ENCODE assay signal across 28 cellular contexts in the genomic region with DNA sequence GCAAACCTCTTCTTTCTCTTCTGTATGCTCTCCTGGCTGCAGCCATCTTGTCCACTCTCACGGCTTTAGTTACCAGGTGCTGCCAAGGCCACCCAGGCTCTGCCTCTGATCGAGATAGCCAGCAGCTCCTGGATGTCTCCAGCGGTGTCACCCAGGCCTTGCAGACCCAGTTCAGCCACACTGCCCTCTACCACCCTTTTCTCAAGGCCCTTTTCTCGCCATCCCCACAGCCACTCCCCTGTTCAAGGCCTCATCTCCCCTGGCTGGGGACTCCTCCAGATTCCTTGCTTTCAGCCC. TPM values are rescaled to one million over a fixed set of nuclear protein-coding genes. Genes with fewer than 3 reads are reported as not detected.
DNase-seq lines count a peak whose midpoint lies in the region; ATAC-seq, FAIRE-seq and TF ChIP-seq lines count a peak whose summit lies in the region.
"Had no signal": no experiment of that assay in that cellular context is flagged by ENCODE, and none has a peak within 500 bp of the region (broad histone marks: within the 10 kb centered on the region; RNA-seq: fewer than 3 reads in every experiment).

No MANE protein-coding gene starts in this region.

- H3K4me2 ChIP-seq in K562 (ENCODE audit: insufficient read depth, low read length) = no peak overlapping the region; the same call in 1 of the 2 replicates
- H3K4me2 ChIP-seq: BLaER1, KMS-11, PC-9 had no signal

- H3K9ac ChIP-seq in K562 (ENCODE audit: insufficient read depth in 1 of 2, low read depth in 2 of 2, low read length in 2 of 2) = peak overlapping the region; percentile 17 to 78; a peak in 3 of 4 replicates
- H3K9ac ChIP-seq: BLaER1, KMS-11 had no signal

- H3K9me3 Mint-ChIP-seq in activated CD4-positive, alpha-beta T cell treated with anti-CD3 and anti-CD28 coated beads, Interleukin-2, amount 10 ng/mL, durations not matched to agents 24 days and 14 days = no peaks in the 10 kb centered on the region
- H3K9me3 Mint-ChIP-seq in stimulated activated memory B cell treated with anti-CD40 and anti-IgM and Interleukin-4, amounts not matched to agents 10 μg/mL and 1 μg/mL and 100 μg/mL, for 72 hours = no peaks in the 10 kb centered on the region

- no peak for DNase-seq in activated CD4-positive, alpha-beta T cell treated with anti-CD3 and anti-CD28 coated beads, Interleukin-2, amount 10 ng/mL, durations not matched to agents 24 days and 14 days
- DNase-seq in activated CD4-positive, alpha-beta T cell treated with anti-CD3 and anti-CD28 coated beads, Interleukin-2, amount 50 U/mL, for 48 hours = no peak
- no peak for DNase-seq in K562 (ENCODE audit: extremely low read depth in 1 of 4, low spot score in 3 of 4)
- peak; percentile 19 to 22 for DNase-seq in erythroblast (lab: John Stamatoyannopoulos, UW)
- no peak for DNase-seq in DMS153 (lab: John Stamatoyannopoulos, UW)
- no peak for DNase-seq in NCI-H345 treated with DMSO at 0.1 percent for 48 hours (lab: John Stamatoyannopoulos, UW; ENCODE audit: unreplicated experiment)
- DNase-seq: ACHN, DMS53, EL, GF-D8, GOT3, HCEC 1CT, NCI-H1105, NCI-H146, NCI-H2029, NCI-H2227 treated with DMSO at 0.1 percent for 48 hours, NCI-H510A treated with DMSO at 0.1 percent for 48 hours, NCI-H748 treated with DMSO at 0.1 percent for 48 hours, PC-9, RPMI8226, SHP77 had no signal

- no peaks in the 10 kb centered on the region for H3K27me3 ChIP-seq in K562 (ENCODE audit: control insufficient read depth in 2 of 2, insufficient read depth in 2 of 2, low read length in 2 of 2)
- H3K27me3 ChIP-seq: BLaER1 had no signal

- WGBS in K562 (ENCODE audit: insufficient coverage, low coverage, missing lambda C conversion rate) = 32% methylated on average over 4 of the region's 4 CpGs

- TF ChIP-seq RAD21 in K562 (CRISPR knock-in tag; conservative IDR thresholded peaks at IDR 0.05 in 1 of 2, IDR thresholded peaks at IDR 0.05 in 1 of 2) = no peak; a peak in 1 of 4 replicates

- H3K4me3 Mint-ChIP-seq in activated CD4-positive, alpha-beta T cell treated with anti-CD3 and anti-CD28 coated beads, Interleukin-2, amount 10 ng/mL, durations not matched to agents 24 days and 14 days = no peak overlapping the region
- H3K4me3 Mint-ChIP-seq in stimulated activated memory B cell treated with anti-CD40 and anti-IgM and Interleukin-4, amounts not matched to agents 10 μg/mL and 1 μg/mL and 100 μg/mL, for 72 hours = no peak overlapping the region

- intact Hi-C loops in activated CD4-positive, alpha-beta T cell treated with anti-CD3 and anti-CD28 coated beads, Interleukin-2, amount 10 ng/mL, durations not matched to agents 24 days and 14 days (cut with micrococcal nuclease) = no loop called here
- intact Hi-C loops in K562 (cut with micrococcal nuclease) = no loop called here

- H3K79me2 ChIP-seq in K562 (ENCODE audit: control insufficient read depth, insufficient read depth, low read length) = no peaks in the 10 kb centered on the region

- H3K4me1 ChIP-seq in K562 (replicated peaks in 1 of 2; ENCODE audit: control insufficient read depth in 2 of 2, insufficient read depth in 2 of 2, low read length in 2 of 2) = peaks cover 39 to 50% of the 10 kb centered on the region in 2 experiments

- in situ Hi-C loops in K562 (cut with MboI) = no loop called here

- no peak overlapping the region for H3K4me3 ChIP-seq in K562
- H3K4me3 ChIP-seq: BLaER1, PC-9 had no signal

- no peaks in the 10 kb centered on the region for H3K27me3 Mint-ChIP-seq in activated CD4-positive, alpha-beta T cell treated with anti-CD3 and anti-CD28 coated beads, Interleukin-2, amount 10 ng/mL, durations not matched to agents 24 days and 14 days
- no peaks in the 10 kb centered on the region for H3K27me3 Mint-ChIP-seq in stimulated activated memory B cell treated with anti-CD40 and anti-IgM and Interleukin-4, amounts not matched to agents 10 μg/mL and 1 μg/mL and 100 μg/mL, for 72 hours

- H3K9me1 ChIP-seq in K562 (ENCODE audit: control insufficient read depth, insufficient read depth, low read length) = no peaks in the 10 kb centered on the region

- H3K36me3 Mint-ChIP-seq in activated CD4-positive, alpha-beta T cell treated with anti-CD3 and anti-CD28 coated beads, Interleukin-2, amount 10 ng/mL, durations not matched to agents 24 days and 14 days (ENCODE audit: low read depth) = no peaks in the 10 kb centered on the region
- peaks cover 7% of the 10 kb centered on the region for H3K36me3 Mint-ChIP-seq in stimulated activated memory B cell treated with anti-CD40 and anti-IgM and Interleukin-4, amounts not matched to agents 10 μg/mL and 1 μg/mL and 100 μg/mL, for 72 hours

- peak overlapping the region; percentile 42 for H3K27ac Mint-ChIP-seq in activated CD4-positive, alpha-beta T cell treated with anti-CD3 and anti-CD28 coated beads, Interleukin-2, amount 10 ng/mL, durations not matched to agents 24 days and 14 days
- peak overlapping the region; percentile 13 for H3K27ac Mint-ChIP-seq in stimulated activated memory B cell treated with anti-CD40 and anti-IgM and Interleukin-4, amounts not matched to agents 10 μg/mL and 1 μg/mL and 100 μg/mL, for 72 hours

- no peaks in the 10 kb centered on the region for H3K9me3 ChIP-seq in K562 (replicated peaks; ENCODE audit: control insufficient read depth, insufficient read depth, low read depth, low read length)
- H3K9me3 ChIP-seq: BLaER1 had no signal

- POLR2A ChIA-PET in K562 (lab: Yijun Ruan, JAX) = interaction anchor here (0.5 to 0.6 kb wide), 3 partner anchors 13 to 139 kb away, joined by 3 to 4 read pairs (median 4); no protein-coding TSS in a partner anchor

- no peak for TF ChIP-seq POLR2A in K562 (conservative IDR thresholded peaks at IDR 0.05)
- TF ChIP-seq POLR2A in erythroblast (IDR thresholded peaks at IDR 0.05; ENCODE audit: low read length) = no peak

- no peak for ATAC-seq in K562
- no peak for ATAC-seq in stimulated activated memory B cell treated with anti-CD40 and anti-IgM and Interleukin-4, amounts not matched to agents 10 μg/mL and 1 μg/mL and 100 μg/mL, for 72 hours
- ATAC-seq in GM21390 (IDR thresholded peaks at IDR 0.05; ENCODE audit: unreplicated experiment) = no peak

- H2AFZ ChIP-seq in K562 (ENCODE audit: low read depth, low read length) = peak overlapping the region; percentile 58
- H2AFZ ChIP-seq: PC-9 had no signal

- 0 out of 6 replicates have a peak, but pooled peaks of 2 of the 3 experiments have one; percentile 5 to 30 for TF ChIP-seq CTCF in K562 (IDR thresholded peaks at IDR 0.05 in 2 of 3, conservative IDR thresholded peaks at IDR 0.05 in 1 of 3; ENCODE audit: insufficient read depth in 2 of 3, low read depth in 1 of 3, low read length in 3 of 3)

- CTCF ChIA-PET in K562 (lab: Yijun Ruan, JAX; ENCODE audit: low intra/inter-chr PET ratio) = no interaction called here

- no peaks in the 10 kb centered on the region for H3K36me3 ChIP-seq in K562 (ENCODE audit: control insufficient read depth, insufficient read depth, low read length)
- H3K36me3 ChIP-seq: BLaER1 had no signal

- H4K20me1 ChIP-seq in K562 (replicated peaks; ENCODE audit: control insufficient read depth, insufficient read depth, low read length) = no peaks in the 10 kb centered on the region
- H4K20me1 ChIP-seq: BLaER1 had no signal

- no peak for TF ChIP-seq EP300 in K562 (IDR thresholded peaks at IDR 0.05; ENCODE audit: low read length)

- H3K27ac ChIP-seq in K562 (ENCODE audit: extremely low read depth, low read depth, low read length) = peak overlapping the region; percentile 38; the same call in 2 of the 3 replicates
- H3K27ac ChIP-seq: 22Rv1, BLaER1, KMS-11, PC-9 had no signal

- peaks cover 2% of the 10 kb centered on the region for H3K4me1 Mint-ChIP-seq in activated CD4-positive, alpha-beta T cell treated with anti-CD3 and anti-CD28 coated beads, Interleukin-2, amount 10 ng/mL, durations not matched to agents 24 days and 14 days
- peaks cover 13% of the 10 kb centered on the region for H3K4me1 Mint-ChIP-seq in stimulated activated memory B cell treated with anti-CD40 and anti-IgM and Interleukin-4, amounts not matched to agents 10 μg/mL and 1 μg/mL and 100 μg/mL, for 72 hours

- no peak for FAIRE-seq in K562 (lab: Jason Lieb, UNC)
- FAIRE-seq: GM19239 had no signal

- no TSS peak for BruUV-seq in K562 (replicated peaks; lab: Mats Ljungman, UMichigan)

RNA-seq across cellular contexts. Expression of a gene that starts 43.5 kb away (rescaled TPM):
- 13.4 and 14.5 TPM in 2 replicates for total RNA-seq in activated CD4-positive, alpha-beta T cell treated with anti-CD3 and anti-CD28 coated beads, Interleukin-2, amount 10 ng/mL, durations not matched to agents 24 days and 14 days
- total RNA-seq in K562 (2011; cell fraction: chromatin; rRNA removed; ENCODE audit: low replicate concordance) = 57.8 and 141 TPM in 2 replicates
- total RNA-seq in K562 (2011; cell fraction: nucleolus; rRNA removed) = 58.7 and 66.9 TPM in 2 replicates
- total RNA-seq in K562 (2011; cell fraction: nucleoplasm; rRNA removed) = 57.6 and 71.8 TPM in 2 replicates
- total RNA-seq in K562 (2014; rRNA removed) = 9.8 and 14.2 TPM in 2 replicates
- total RNA-seq in K562 (2014; rRNA removed; fragmentation: Illumina TruSeq; extraction: Trizol) = 2.8 and 2.9 TPM in 2 replicates
- 6.1 and 6.5 TPM in 2 replicates for total RNA-seq in K562 (2015; rRNA removed; fragmentation: Illumina TruSeq; extraction: Trizol)
- total RNA-seq in K562 (2021) = 19.0 and 27.3 TPM in 2 replicates
- 8.0 and 11.8 TPM in 2 replicates for polyA plus RNA-seq in K562 (2011; rRNA removed)
- polyA plus RNA-seq in K562 (2011; cell fraction: cytosol; rRNA removed) = 7.2 and 13.1 TPM in 2 replicates
- 47.6 and 80.4 TPM in 2 replicates for polyA plus RNA-seq in K562 (2011; cell fraction: nucleus; rRNA removed)
- polyA plus RNA-seq in K562 (2012) = 11.7 and 25.1 TPM in 2 replicates
- 8.7 and 11.9 TPM in 2 replicates for polyA plus RNA-seq in K562 (2014; fragmentation: Illumina TruSeq; extraction: Trizol)
- under 1 TPM; 0.32 to 0.41 TPM for polyA plus RNA-seq in K562 (2014; fragmentation: Nextera tagmentation; extraction: Ambion mirVana)
- polyA plus RNA-seq in K562 (2014; rRNA removed) = 17.0 and 20.4 TPM in 2 replicates
- 4.6 and 5.0 TPM in 2 replicates for polyA minus RNA-seq in K562 (2011; rRNA and poly(A)+ RNA removed)
- polyA minus RNA-seq in K562 (2011; cell fraction: cytosol; rRNA and poly(A)+ RNA removed) = 7.2 and 15.1 TPM in 2 replicates
- 18.5 and 19.8 TPM in 2 replicates for polyA minus RNA-seq in K562 (2011; cell fraction: nucleus; rRNA and poly(A)+ RNA removed)

RNA-seq across cellular contexts. Expression of a gene that starts 49.3 kb away (rescaled TPM):
- 1.7 and 2.0 TPM in 2 replicates for total RNA-seq in activated CD4-positive, alpha-beta T cell treated with anti-CD3 and anti-CD28 coated beads, Interleukin-2, amount 10 ng/mL, durations not matched to agents 24 days and 14 days
- not detected in 2 replicates for total RNA-seq in K562 (2011; cell fraction: chromatin; rRNA removed; ENCODE audit: low replicate concordance)
- total RNA-seq in K562 (2011; cell fraction: nucleolus; rRNA removed) = not detected in 2 replicates
- total RNA-seq in K562 (2011; cell fraction: nucleoplasm; rRNA removed) = not detected in 2 replicates
- total RNA-seq in K562 (2014; rRNA removed) = not detected in 2 replicates
- total RNA-seq in K562 (2014; rRNA removed; fragmentation: Illumina TruSeq; extraction: Trizol) = not detected in 2 replicates
- total RNA-seq in K562 (2015; rRNA removed; fragmentation: Illumina TruSeq; extraction: Trizol) = not detected in 2 replicates
- total RNA-seq in K562 (2021) = not detected in 2 replicates
- not detected in 2 replicates for polyA plus RNA-seq in K562 (2011; rRNA removed)
- polyA plus RNA-seq in K562 (2011; cell fraction: cytosol; rRNA removed) = not detected in 2 replicates
- polyA plus RNA-seq in K562 (2011; cell fraction: nucleus; rRNA removed) = not detected in 2 replicates
- 0.05 and 0.10 TPM in 2 replicates for polyA plus RNA-seq in K562 (2012)
- not detected in 2 replicates for polyA plus RNA-seq in K562 (2014; fragmentation: Illumina TruSeq; extraction: Trizol)
- not detected for polyA plus RNA-seq in K562 (2014; fragmentation: Nextera tagmentation; extraction: Ambion mirVana)
- not detected in 2 replicates for polyA plus RNA-seq in K562 (2014; rRNA removed)
- not detected in 2 replicates for polyA minus RNA-seq in K562 (2011; rRNA and poly(A)+ RNA removed)
- 1.5 TPM in 1 of 2 replicates, not detected in the other for polyA minus RNA-seq in K562 (2011; cell fraction: cytosol; rRNA and poly(A)+ RNA removed)
- not detected in 2 replicates for polyA minus RNA-seq in K562 (2011; cell fraction: nucleus; rRNA and poly(A)+ RNA removed)
- total RNA-seq: HT1080 had no signal

Comparison
In these comparisons a context has a peak if more than half of its experiments do, and no peak if none do; other contexts are left out.
1. DNase-seq: peak in erythroblast (2 of 2); none in activated CD4-positive, alpha-beta T cell treated with anti-CD3 and anti-CD28 coated beads, Interleukin-2, amount 10 ng/mL, durations not matched to agents 24 days and 14 days (single experiment), activated CD4-positive, alpha-beta T cell treated with anti-CD3 and anti-CD28 coated beads, Interleukin-2, amount 50 U/mL, for 48 hours (0 of 2), K562 (0 of 4), DMS153 (single experiment) and NCI-H345 treated with DMSO at 0.1 percent for 48 hours (single experiment).